Comparison of ENCODE assay signal across 1 cellular context in genomic region chr1:230105754-230106625, GRCh38.
A peak's percentile ranks its signal among the peaks of the same experiment; 100 is the strongest.
TF ChIP-seq lines count a peak whose summit lies in the region.

No MANE protein-coding gene starts in this region.

TF ChIP-seq in HepG2, 621 proteins besides CTCF, POLR2A, EP300 and RAD21 (continued from another document and continues in another):
- TF ChIP-seq HOMEZ (CRISPR knock-in tag; IDR thresholded peaks at IDR 0.05; ENCODE audit: low read depth) (peak; percentile 46; the same call in 1 of the 2 replicates), KDM1A (CRISPR knock-in tag; IDR thresholded peaks at IDR 0.05) (no peak), ZNF773 (CRISPR knock-in tag; IDR thresholded peaks at IDR 0.05; ENCODE audit: borderline replicate concordance) (no peak), HNRNPUL1 (IDR thresholded peaks at IDR 0.05; ENCODE audit: low read depth, low read length) (no peak), ZNF780A (CRISPR knock-in tag; IDR thresholded peaks at IDR 0.05) (0 out of 2 replicates have a peak, but pooled peaks have one; percentile 40), SNAPC5 (CRISPR knock-in tag; IDR thresholded peaks at IDR 0.05; ENCODE audit: borderline replicate concordance) (no peak), TARDBP (CRISPR knock-in tag; IDR thresholded peaks at IDR 0.05) (peak; percentile 81), YEATS4 (CRISPR knock-in tag; IDR thresholded peaks at IDR 0.05; ENCODE audit: borderline replicate concordance) (peak; percentile 55; the same call in 1 of the 2 replicates), KLF13 (CRISPR knock-in tag; IDR thresholded peaks at IDR 0.05) (no peak), PAXIP1 (CRISPR knock-in tag; conservative IDR thresholded peaks at IDR 0.05) (peak; percentile 92), PCBP2 (optimal IDR thresholded peaks at IDR 0.05; ENCODE audit: low read depth, low read length, poor library complexity, severe bottlenecking) (no peak), NRL (CRISPR knock-in tag; IDR thresholded peaks at IDR 0.05; ENCODE audit: borderline replicate concordance) (no peak), SOX5 (CRISPR knock-in tag; IDR thresholded peaks at IDR 0.05; ENCODE audit: borderline replicate concordance) (peak; percentile 92), ZNF572 (CRISPR knock-in tag; IDR thresholded peaks at IDR 0.05) (no peak), ZKSCAN1 (IDR thresholded peaks at IDR 0.05; ENCODE audit: low read length) (no peak), ZNF646 (CRISPR knock-in tag; IDR thresholded peaks at IDR 0.05) (no peak), TFDP2 (CRISPR knock-in tag; IDR thresholded peaks at IDR 0.05) (no peak), ZNF777 (CRISPR knock-in tag; IDR thresholded peaks at IDR 0.05) (no peak), SIN3B (IDR thresholded peaks at IDR 0.05; ENCODE audit: low read length) (no peak), ZKSCAN5 (CRISPR knock-in tag; IDR thresholded peaks at IDR 0.05) (no peak), CHD2 (IDR thresholded peaks at IDR 0.05; ENCODE audit: low read depth, low read length) (no peak), MTF2 (CRISPR knock-in tag; IDR thresholded peaks at IDR 0.05; ENCODE audit: borderline replicate concordance) (0 out of 2 replicates have a peak, but pooled peaks have one; percentile 54), RERE (CRISPR knock-in tag; IDR thresholded peaks at IDR 0.05; ENCODE audit: low read depth) (no peak), FIP1L1 (IDR thresholded peaks at IDR 0.05; ENCODE audit: borderline replicate concordance, insufficient read depth, low read depth, low read length) (no peak), ZNF337 (CRISPR knock-in tag; IDR thresholded peaks at IDR 0.05; ENCODE audit: borderline replicate concordance, low read depth) (no peak), SIX1 (CRISPR knock-in tag; IDR thresholded peaks at IDR 0.05; ENCODE audit: borderline replicate concordance) (peak; percentile 54; the same call in 1 of the 2 replicates), ZNF720 (CRISPR knock-in tag; IDR thresholded peaks at IDR 0.05) (no peak), MIER3 (CRISPR knock-in tag; IDR thresholded peaks at IDR 0.05; ENCODE audit: borderline replicate concordance) (peak; percentile 50; the same call in 1 of the 2 replicates), ZBTB4 (CRISPR knock-in tag; IDR thresholded peaks at IDR 0.05; ENCODE audit: borderline replicate concordance) (0 out of 2 replicates have a peak, but pooled peaks have one; percentile 24), ZNF788 (CRISPR knock-in tag; IDR thresholded peaks at IDR 0.05; ENCODE audit: borderline replicate concordance) (peak; percentile 67), LBX2 (CRISPR knock-in tag; IDR thresholded peaks at IDR 0.05; ENCODE audit: borderline replicate concordance) (no peak), ZNF232 (CRISPR knock-in tag; IDR thresholded peaks at IDR 0.05; ENCODE audit: borderline replicate concordance) (peak; percentile 80; the same call in 1 of the 2 replicates)
